21 cellular contexts compared by ENCODE assay signal in genomic region chr20:962223-962622, GRCh38. TPM values are rescaled to one million over a fixed set of nuclear protein-coding genes. Genes with fewer than 3 reads are reported as not detected.
A peak's percentile ranks its signal among the peaks of the same experiment; 100 is the strongest.
DNase-seq lines count a peak whose midpoint lies in the region; ATAC-seq and TF ChIP-seq lines count a peak whose summit lies in the region.
"Had no signal": no experiment of that assay in that cellular context is flagged by ENCODE, and none has a peak within 500 bp of the region (broad histone marks: within the 10 kb centered on the region; RNA-seq: fewer than 3 reads in every experiment).

No MANE protein-coding gene starts in this region.

- POLR2A ChIA-PET in HEK293 (lab: Yijun Ruan, JAX), result no interaction called here
- POLR2A ChIA-PET in IMR-90 (lab: Charles Lee; ENCODE audit: unreplicated experiment), result no interaction called here
- POLR2A ChIA-PET in OCI-LY7 (lab: Charles Lee), result no interaction called here

- H3K4ac ChIP-seq in IMR-90 (ENCODE audit: low read depth, low read length), result no peak overlapping the region

- H3K18ac ChIP-seq in IMR-90 (ENCODE audit: low read depth, low read length), result no peak overlapping the region

- peaks cover 38% of the 10 kb centered on the region for H3K27me3 Mint-ChIP-seq in chondrocyte (ENCODE audit: low read depth)

- H3K27ac ChIP-seq in HEK293 (ENCODE audit: extremely low read depth, low read depth, low read length) (no peak overlapping the region), IMR-90 (ENCODE audit: insufficient read depth, low read length) (no peak overlapping the region), OCI-LY7 (ENCODE audit: low read depth, low read length, poor library complexity, severe bottlenecking) (no peak overlapping the region)
- H3K27ac ChIP-seq: BLaER1 had no signal

- H4K20me1 ChIP-seq in IMR-90 (ENCODE audit: insufficient read depth, low read length) (no peaks in the 10 kb centered on the region), OCI-LY7 (ENCODE audit: insufficient read depth, low read length) (no peaks in the 10 kb centered on the region)
- H4K20me1 ChIP-seq: BLaER1 had no signal

- intact Hi-C loops in IMR-90 (cut with micrococcal nuclease) (no loop called here), OCI-LY7 (cut with micrococcal nuclease; ENCODE audit: unreplicated experiment) (no loop called here)

- H2AK9ac ChIP-seq in IMR-90 (replicated peaks; ENCODE audit: low read depth, low read length, poor library complexity), result peak overlapping the region; percentile 45

- H2AFZ ChIP-seq in IMR-90 (replicated peaks; ENCODE audit: low read length, poor library complexity), result no peak overlapping the region
- H2AFZ ChIP-seq in OCI-LY7 (ENCODE audit: low read length), result no peak overlapping the region

- H3K79me1 ChIP-seq in IMR-90 (ENCODE audit: low read depth in 1 of 2, low read length in 2 of 2), result no peaks in the 10 kb centered on the region

- no peak overlapping the region for H3K4me3 Mint-ChIP-seq in chondrocyte (ENCODE audit: unreplicated experiment)
- H3K4me3 Mint-ChIP-seq: CD14-positive monocyte; CD4-positive, alpha-beta memory T cell; CD4-positive, CD25-positive, alpha-beta regulatory T cell; CD8-positive, alpha-beta memory T cell had no signal

- no peaks in the 10 kb centered on the region for H3K36me3 Mint-ChIP-seq in chondrocyte (ENCODE audit: low read depth)
- H3K36me3 Mint-ChIP-seq: CD14-positive monocyte; CD4-positive, alpha-beta memory T cell; CD4-positive, CD25-positive, alpha-beta regulatory T cell; CD8-positive, alpha-beta memory T cell had no signal

- in situ Hi-C loops in IMR-90 (cut with MboI; ENCODE audit: low sequenced_read_pairs), result no loop called here

- H4K91ac ChIP-seq in IMR-90 (ENCODE audit: insufficient read depth, low read depth, low read length), result no peak overlapping the region

- 14% methylated on average over 1 of the region's 3 CpGs; no CpG with 5 or more reads in 1 of the 2 experiments for WGBS in IMR-90 (ENCODE audit: extremely low coverage in 2 of 2, insufficient read length in 1 of 2), 2 experiments

- TF ChIP-seq RAD21 in IMR-90 (IDR thresholded peaks at IDR 0.05; ENCODE audit: low read length), result no peak

- no peaks in the 10 kb centered on the region for H3K9me2 ChIP-seq in OCI-LY7 (ENCODE audit: insufficient read depth, low read length)

- no peak for TF ChIP-seq POLR2A in IMR-90 (IDR thresholded peaks at IDR 0.05; ENCODE audit: low read depth, low read length)

- H3K4me2 ChIP-seq in IMR-90 (ENCODE audit: low read depth, low read length) (no peak overlapping the region), OCI-LY7 (ENCODE audit: low read length) (no peak overlapping the region)
- H3K4me2 ChIP-seq: BLaER1 had no signal

- DNase-seq in IMR-90 (no peak), chondrocyte (ENCODE audit: low spot score) (peak; percentile 4), OCI-LY7 (ENCODE audit: low spot score) (no peak), NCI-H2107 treated with DMSO at 0.1 percent for 48 hours (lab: John Stamatoyannopoulos, UW; ENCODE audit: unreplicated experiment) (no peak)
- DNase-seq: 8988T; ACHN; BE2C; C1 segment of cervical spinal cord; Calu3; CD4-positive, alpha-beta memory T cell; CD4-positive, CD25-positive, alpha-beta regulatory T cell; CD8-positive, alpha-beta memory T cell; COR-L47; DMS79 treated with DMSO at 0.1 percent for 48 hours; GF-D8 had no signal

- H2BK20ac ChIP-seq in IMR-90 (ENCODE audit: low read depth, low read length), result no peak overlapping the region

- peaks cover 8% of the 10 kb centered on the region for H3K27me3 ChIP-seq in IMR-90 (ENCODE audit: control insufficient read depth, insufficient read depth, low read length)
- H3K27me3 ChIP-seq: BE2C, BLaER1 had no signal

- no peak overlapping the region for H2AK5ac ChIP-seq in IMR-90 (ENCODE audit: low read depth, low read length)

- H3K14ac ChIP-seq in IMR-90 (replicated peaks; ENCODE audit: low read depth, low read length), result no peak overlapping the region

- no peaks in the 10 kb centered on the region for H3K9me3 Mint-ChIP-seq in chondrocyte (ENCODE audit: low read depth)
- H3K9me3 Mint-ChIP-seq: CD14-positive monocyte; CD4-positive, alpha-beta memory T cell; CD8-positive, alpha-beta memory T cell had no signal

- H3K4me3 ChIP-seq in HEK293 (ENCODE audit: low read depth, low read length) (no peak overlapping the region), IMR-90 (ENCODE audit: insufficient read depth, low read depth, low read length) (no peak overlapping the region), OCI-LY7 (ENCODE audit: low read depth, low read length, poor library complexity, severe bottlenecking) (no peak overlapping the region)
- H3K4me3 ChIP-seq: BLaER1 had no signal

- TF ChIP-seq CTCF in HEK293 (tag by site-specific recombination; IDR thresholded peaks at IDR 0.05) (no peak), IMR-90 (conservative IDR thresholded peaks at IDR 0.05; ENCODE audit: low read depth, low read length) (no peak), chondrocyte (IDR thresholded peaks at IDR 0.05) (no peak), OCI-LY7 (conservative IDR thresholded peaks at IDR 0.05; ENCODE audit: low read length) (no peak)

- no peaks in the 10 kb centered on the region for H3K4me1 ChIP-seq in HEK293 (ENCODE audit: control insufficient read depth, insufficient read depth, low read length)
- H3K4me1 ChIP-seq in IMR-90 (ENCODE audit: control insufficient read depth, insufficient read depth, low read length), result no peaks in the 10 kb centered on the region
- no peaks in the 10 kb centered on the region for H3K4me1 ChIP-seq in OCI-LY7 (ENCODE audit: insufficient read depth, low read length, poor library complexity, severe bottlenecking)
- H3K4me1 ChIP-seq: BE2C had no signal

- H4K8ac ChIP-seq in IMR-90 (ENCODE audit: low read depth in 2 of 2, low read length in 2 of 2), result no peak overlapping the region

- H3K9me1 ChIP-seq in IMR-90 (ENCODE audit: insufficient read depth, low read length), result no peaks in the 10 kb centered on the region

- CTCF ChIA-PET in HEK293 (lab: Yijun Ruan, JAX) (interaction anchor here (0.8 kb wide), 1 partner anchor 146 kb away, joined by 6 read pairs; no protein-coding TSS in a partner anchor), IMR-90 (lab: Yijun Ruan, JAX) (no interaction called here), OCI-LY7 (lab: Charles Lee; ENCODE audit: unreplicated experiment) (no interaction called here)

- no peak overlapping the region for H2BK120ac ChIP-seq in IMR-90 (ENCODE audit: low read depth, low read length)

- H2BK5ac ChIP-seq in IMR-90 (ENCODE audit: low read depth, low read length, poor library complexity, severe bottlenecking), result no peak overlapping the region

- H3K9me3 ChIP-seq in HEK293 (ENCODE audit: control insufficient read depth, insufficient read depth, low read depth, low read length) (no peaks in the 10 kb centered on the region), IMR-90 (ENCODE audit: control insufficient read depth, insufficient read depth, low read length) (no peaks in the 10 kb centered on the region), OCI-LY7 (ENCODE audit: low read length) (no peaks in the 10 kb centered on the region)
- H3K9me3 ChIP-seq: BE2C, BLaER1 had no signal

- H2BK15ac ChIP-seq in IMR-90 (ENCODE audit: low read depth, low read length), result no peak overlapping the region

- dilution Hi-C loops in IMR-90 (cut with HindIII; ENCODE audit: low sequenced_read_pairs, unreplicated experiment), result no loop called here

- H3K23ac ChIP-seq in IMR-90 (ENCODE audit: low read depth, low read length), result no peak overlapping the region

- ATAC-seq in IMR-90 (ENCODE audit: low read depth) (no peak), GM21723 (IDR thresholded peaks at IDR 0.05; ENCODE audit: unreplicated experiment) (no peak)

- H3K9ac ChIP-seq in IMR-90 (ENCODE audit: low read depth, low read length), result no peak overlapping the region
- H3K9ac ChIP-seq: BLaER1 had no signal

- no peaks in the 10 kb centered on the region for H3K36me3 ChIP-seq in HEK293 (ENCODE audit: control insufficient read depth in 2 of 2, insufficient read depth in 1 of 2, low read length in 2 of 2)
- no peaks in the 10 kb centered on the region for H3K36me3 ChIP-seq in IMR-90 (ENCODE audit: control insufficient read depth, insufficient read depth, low read length)
- no peaks in the 10 kb centered on the region for H3K36me3 ChIP-seq in OCI-LY7 (ENCODE audit: insufficient read depth, low read length)
- H3K36me3 ChIP-seq: BE2C, BLaER1 had no signal

- BruUV-seq in IMR-90 (replicated peaks; lab: Mats Ljungman, UMichigan) (no TSS peak), OCI-LY7 (replicated peaks; lab: Mats Ljungman, UMichigan) (no TSS peak)

- H3K27ac Mint-ChIP-seq in chondrocyte (ENCODE audit: unreplicated experiment), result no peak overlapping the region
- H3K27ac Mint-ChIP-seq: CD14-positive monocyte; CD4-positive, alpha-beta memory T cell; CD4-positive, CD25-positive, alpha-beta regulatory T cell; CD8-positive, alpha-beta memory T cell had no signal

- H3K56ac ChIP-seq in IMR-90 (ENCODE audit: extremely low read depth, insufficient read depth, low read length), result no peak overlapping the region

- no peak overlapping the region for H4K5ac ChIP-seq in IMR-90 (ENCODE audit: low read depth, low read length)

- no peaks in the 10 kb centered on the region for H3K79me2 ChIP-seq in OCI-LY7 (ENCODE audit: insufficient read depth, low read depth, low read length)

- H3K4me1 Mint-ChIP-seq in chondrocyte (ENCODE audit: low read depth), result no peaks in the 10 kb centered on the region
- H3K4me1 Mint-ChIP-seq: CD14-positive monocyte; CD4-positive, alpha-beta memory T cell; CD4-positive, CD25-positive, alpha-beta regulatory T cell; CD8-positive, alpha-beta memory T cell had no signal

TF ChIP-seq in HEK293, 187 proteins besides CTCF, POLR2A, EP300 and RAD21 (continues in another document):
- TF ChIP-seq ZNF239 (tag by site-specific recombination; IDR thresholded peaks at IDR 0.05), result no peak
- no peak for TF ChIP-seq ZNF138 (tag by site-specific recombination; IDR thresholded peaks at IDR 0.05; ENCODE audit: borderline replicate concordance)
- no peak for TF ChIP-seq ZIC2 (tag by site-specific recombination; IDR thresholded peaks at IDR 0.05)

TF ChIP-seq in IMR-90, 13 proteins besides CTCF, POLR2A, EP300 and RAD21 (continues in another document):
- no peak for TF ChIP-seq MAZ (IDR thresholded peaks at IDR 0.05; ENCODE audit: borderline replicate concordance, low read depth, low read length)
- no peak for TF ChIP-seq CHD1 (IDR thresholded peaks at IDR 0.05; ENCODE audit: low read depth, low read length)

RNA-seq across cellular contexts. Expression of gene RSPO4, which starts 39.9 kb away (rescaled TPM):
- total RNA-seq in IMR-90 (2012; rRNA removed) (not detected in 2 replicates), chondrocyte (0.19 TPM in 1 of 3 replicates, not detected in the others), OCI-LY7 (2022) (not detected in 2 replicates)
- polyA plus RNA-seq in IMR-90 (2012; rRNA removed), result not detected in 2 replicates
- polyA plus RNA-seq in IMR-90 (2012; cell fraction: cytosol; rRNA removed), result not detected in 2 replicates
- not detected in 2 replicates for polyA plus RNA-seq in IMR-90 (2012; cell fraction: nucleus; rRNA removed; ENCODE audit: low replicate concordance)
- total RNA-seq in OCI-LY7 (2014; rRNA removed; shearing (Covaris generic)), result not detected in 2 replicates
- total RNA-seq: A673; Calu3; CD8-positive, alpha-beta memory T cell had no signal
- polyA plus RNA-seq: AG04450; CD14-positive monocyte; CD4-positive, alpha-beta memory T cell; CD4-positive, CD25-positive, alpha-beta regulatory T cell; CD8-positive, alpha-beta memory T cell had no signal

RNA-seq across cellular contexts. Expression of gene ANGPT4, which starts 46.1 kb away (rescaled TPM):
- total RNA-seq in IMR-90 (2012; rRNA removed), result not detected in 2 replicates
- polyA plus RNA-seq in IMR-90 (2012; rRNA removed), result not detected in 2 replicates
- polyA plus RNA-seq in IMR-90 (2012; cell fraction: cytosol; rRNA removed), result not detected in 2 replicates
- polyA plus RNA-seq in IMR-90 (2012; cell fraction: nucleus; rRNA removed; ENCODE audit: low replicate concordance), result 0.01 TPM in 1 of 2 replicates, not detected in the other
- 0.12 TPM in 1 of 3 replicates, not detected in the others for total RNA-seq in chondrocyte
- total RNA-seq in OCI-LY7 (2014; rRNA removed; shearing (Covaris generic)), result not detected in 2 replicates
- not detected in 2 replicates for total RNA-seq in OCI-LY7 (2022)
- total RNA-seq: A673; Calu3; CD4-positive, alpha-beta memory T cell; CD4-positive, CD25-positive, alpha-beta regulatory T cell; CD8-positive, alpha-beta memory T cell had no signal
- polyA plus RNA-seq: AG04450; CD4-positive, alpha-beta memory T cell; CD4-positive, CD25-positive, alpha-beta regulatory T cell; CD8-positive, alpha-beta memory T cell had no signal
